Comparison of ENCODE assay signal across 1 cellular context in the genomic region with DNA sequence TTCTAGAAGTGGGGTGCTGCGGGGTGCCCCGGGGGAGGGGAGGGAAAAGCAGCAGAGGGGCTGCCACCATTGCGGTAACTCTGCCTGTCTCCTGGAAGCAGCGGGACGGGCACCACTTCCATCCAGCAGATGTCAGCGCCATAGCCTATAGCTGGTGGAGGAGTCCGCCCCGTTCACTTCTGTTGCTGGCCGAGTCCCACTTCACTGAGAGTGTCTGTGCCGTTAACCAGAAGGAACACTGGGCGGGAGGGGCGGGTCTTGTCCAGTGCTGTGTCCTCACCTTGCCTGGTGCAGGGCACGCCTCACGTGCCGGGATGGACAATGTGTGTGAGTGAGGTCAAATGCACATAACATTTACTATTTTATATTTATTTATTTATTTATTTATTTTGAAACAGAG.
TF ChIP-seq lines count a peak whose summit lies in the region.

No MANE protein-coding gene starts in this region.

TF ChIP-seq in HepG2, 621 proteins besides CTCF, POLR2A, EP300 and RAD21:
- TF ChIP-seq STAG1 (CRISPR knock-in tag; IDR thresholded peaks at IDR 0.05) (peak; percentile 47), SMC3 (IDR thresholded peaks at IDR 0.05; ENCODE audit: low read length) (peak; percentile 27; the same call in 1 of the 2 replicates), ZBTB33 (CRISPR knock-in tag; IDR thresholded peaks at IDR 0.05) (peak; percentile 72; the same call in 1 of the 2 replicates), ZFP41 (CRISPR knock-in tag; IDR thresholded peaks at IDR 0.05; ENCODE audit: borderline replicate concordance) (no peak), IRF2 (CRISPR knock-in tag; IDR thresholded peaks at IDR 0.05) (no peak)
- TF ChIP-seq, protein P1, sequence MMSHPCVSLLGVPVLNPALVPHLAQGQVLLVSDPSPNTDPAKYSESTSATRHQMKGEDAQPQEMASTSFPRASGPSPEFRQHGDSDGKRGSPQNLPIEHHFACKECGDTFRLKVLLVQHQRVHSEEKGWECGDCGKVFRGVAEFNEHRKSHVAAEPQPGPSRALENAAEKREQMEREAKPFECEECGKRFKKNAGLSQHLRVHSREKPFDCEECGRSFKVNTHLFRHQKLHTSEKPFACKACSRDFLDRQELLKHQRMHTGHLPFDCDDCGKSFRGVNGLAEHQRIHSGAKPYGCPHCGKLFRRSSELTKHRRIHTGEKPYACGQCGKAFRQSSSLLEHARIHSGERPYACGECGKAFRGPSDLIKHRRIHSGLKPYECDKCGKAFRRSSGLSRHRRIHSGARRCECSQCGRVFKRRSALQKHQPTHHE (CRISPR knock-in tag; IDR thresholded peaks at IDR 0.05; ENCODE audit: borderline replicate concordance), result no peak
